In genomic region chr1:47424336-47424982, GRCh38 we compare ENCODE assay signal across 8 cellular contexts. TPM values are rescaled to one million over a fixed set of nuclear protein-coding genes. Genes with fewer than 3 reads are reported as not detected.
DNase-seq lines count a peak whose midpoint lies in the region; ATAC-seq and TF ChIP-seq lines count a peak whose summit lies in the region.

No MANE protein-coding gene starts in this region.

- no peaks in the 10 kb centered on the region for H3K4me1 ChIP-seq in breast epithelium

- CTCF ChIA-PET in AG04450 (lab: Charles Lee): interaction anchor here (0.5 to 9.9 kb wide), 24 partner anchors 8 to 303 kb away, joined by 3 to 96 read pairs (median 5); partner anchors contain the start of gene FOXD2
- CTCF ChIA-PET in activated CD8-positive, alpha-beta memory T cell treated with anti-CD3 and anti-CD28 coated beads, Interleukin-2, amount 10 ng/mL, durations not matched to agents 7 days and 5 days (lab: Charles Lee): interaction anchor here (0.7 to 1.1 kb wide), 3 partner anchors 82 to 232 kb away, joined by 3 read pairs; no protein-coding TSS in a partner anchor

- no peak overlapping the region for H3K4me3 Mint-ChIP-seq in mesothelial cell of epicardium
- no peak overlapping the region for H3K4me3 Mint-ChIP-seq in activated CD8-positive, alpha-beta memory T cell treated with anti-CD3 and anti-CD28 coated beads, Interleukin-2, amount 10 ng/mL, durations not matched to agents 7 days and 5 days

- peaks cover 94% of the 10 kb centered on the region for H3K27me3 Mint-ChIP-seq in mesothelial cell of epicardium (ENCODE audit: low read depth)
- H3K27me3 Mint-ChIP-seq in activated CD8-positive, alpha-beta memory T cell treated with anti-CD3 and anti-CD28 coated beads, Interleukin-2, amount 10 ng/mL, durations not matched to agents 7 days and 5 days: peaks cover 9% of the 10 kb centered on the region

- ATAC-seq in HG02870 (IDR thresholded peaks at IDR 0.05; ENCODE audit: unreplicated experiment) (no peak), HG03378 (IDR thresholded peaks at IDR 0.05; ENCODE audit: unreplicated experiment) (no peak)
- no peak for ATAC-seq in activated CD8-positive, alpha-beta memory T cell treated with anti-CD3 and anti-CD28 coated beads, Interleukin-2, amount 10 ng/mL, durations not matched to agents 7 days and 5 days

- DNase-seq in AG04450 (ENCODE audit: low read depth, low spot score): no peak
- DNase-seq in NCI-H226: peak; percentile 52
- no peak for DNase-seq in breast epithelium (ENCODE audit: low spot score in 2 of 2)
- DNase-seq in mesothelial cell of epicardium (ENCODE audit: low spot score in 2 of 2, unreplicated experiment in 2 of 2): no peak
- DNase-seq in activated CD8-positive, alpha-beta memory T cell treated with anti-CD3 and anti-CD28 coated beads, Interleukin-2, amount 10 ng/mL, durations not matched to agents 7 days and 5 days: no peak

- H3K36me3 ChIP-seq in breast epithelium: no peaks in the 10 kb centered on the region

- intact Hi-C loops in breast epithelium (cut with DNase I; ENCODE audit: low total_unique reads): no loop called here

- TF ChIP-seq POLR2A in breast epithelium (IDR thresholded peaks at IDR 0.05): no peak

- H3K9me3 ChIP-seq in AG04450 (ENCODE audit: control insufficient read depth, insufficient read depth, low read length) (no peaks in the 10 kb centered on the region), breast epithelium (no peaks in the 10 kb centered on the region)

- H3K4me3 ChIP-seq in AG04450 (ENCODE audit: low read depth, low read length): no peak overlapping the region
- no peak overlapping the region for H3K4me3 ChIP-seq in breast epithelium

- H3K36me3 Mint-ChIP-seq in mesothelial cell of epicardium: no peaks in the 10 kb centered on the region
- no peaks in the 10 kb centered on the region for H3K36me3 Mint-ChIP-seq in activated CD8-positive, alpha-beta memory T cell treated with anti-CD3 and anti-CD28 coated beads, Interleukin-2, amount 10 ng/mL, durations not matched to agents 7 days and 5 days

- H3K27ac Mint-ChIP-seq in mesothelial cell of epicardium: no peak overlapping the region
- no peak overlapping the region for H3K27ac Mint-ChIP-seq in activated CD8-positive, alpha-beta memory T cell treated with anti-CD3 and anti-CD28 coated beads, Interleukin-2, amount 10 ng/mL, durations not matched to agents 7 days and 5 days

- POLR2A ChIA-PET in AG04450 (lab: Yijun Ruan, JAX): interaction anchor here (0.6 kb wide), 1 partner anchor 134 kb away, joined by 4 read pairs; no protein-coding TSS in a partner anchor

- H3K27ac ChIP-seq in AG04450 (ENCODE audit: low read depth, low read length): no peak overlapping the region
- no peak overlapping the region for H3K27ac ChIP-seq in breast epithelium

- H3K9me3 Mint-ChIP-seq in mesothelial cell of epicardium: no peaks in the 10 kb centered on the region
- no peaks in the 10 kb centered on the region for H3K9me3 Mint-ChIP-seq in activated CD8-positive, alpha-beta memory T cell treated with anti-CD3 and anti-CD28 coated beads, Interleukin-2, amount 10 ng/mL, durations not matched to agents 7 days and 5 days (ENCODE audit: low read depth)

- H3K27me3 ChIP-seq in AG04450 (ENCODE audit: control insufficient read depth, insufficient read depth, low read length) (peaks cover 1% of the 10 kb centered on the region), breast epithelium (no peaks in the 10 kb centered on the region)

- TF ChIP-seq CTCF in AG04450 (IDR thresholded peaks at IDR 0.05; ENCODE audit: low read depth, low read length) (peak; percentile 91), GM12874 (IDR thresholded peaks at IDR 0.05; ENCODE audit: insufficient read depth, low read depth, low read length) (peak; percentile 59), breast epithelium (IDR thresholded peaks at IDR 0.05) (peak in 2 of 3 donors; percentile 55 to 59), mesothelial cell of epicardium (IDR thresholded peaks at IDR 0.05; ENCODE audit: unreplicated experiment) (peak; percentile 76)

- peaks cover 3% of the 10 kb centered on the region for H3K4me1 Mint-ChIP-seq in mesothelial cell of epicardium
- H3K4me1 Mint-ChIP-seq in activated CD8-positive, alpha-beta memory T cell treated with anti-CD3 and anti-CD28 coated beads, Interleukin-2, amount 10 ng/mL, durations not matched to agents 7 days and 5 days: no peaks in the 10 kb centered on the region

RNA-seq across cellular contexts. Expression of gene FOXE3, which starts 8.4 kb away (rescaled TPM):
- not detected in 2 replicates for polyA plus RNA-seq in AG04450 (2011; rRNA removed)
- polyA minus RNA-seq in AG04450 (2011; rRNA and poly(A)+ RNA removed): not detected in 2 replicates
- total RNA-seq in breast epithelium (not detected), mesothelial cell of epicardium (not detected in 3 replicates)
- not detected for total RNA-seq in activated CD8-positive, alpha-beta memory T cell treated with anti-CD3 and anti-CD28 coated beads, Interleukin-2, amount 10 ng/mL, durations not matched to agents 7 days and 5 days

RNA-seq across cellular contexts. Expression of gene FOXD2, which starts 13.4 kb away (rescaled TPM):
- polyA plus RNA-seq in AG04450 (2011; rRNA removed): 0.01 TPM in 1 of 2 replicates, not detected in the other
- polyA minus RNA-seq in AG04450 (2011; rRNA and poly(A)+ RNA removed): not detected in 2 replicates
- under 1 TPM in 2 of 3 donors, not detected in 1; 0.32 to 0.33 TPM for total RNA-seq in breast epithelium
- total RNA-seq in mesothelial cell of epicardium: 0.60 to 0.98 TPM (median 0.77 TPM) in 3 replicates
- total RNA-seq in activated CD8-positive, alpha-beta memory T cell treated with anti-CD3 and anti-CD28 coated beads, Interleukin-2, amount 10 ng/mL, durations not matched to agents 7 days and 5 days: under 1 TPM; 0.23 to 0.53 TPM
